ENCODE assay signal across 8 cellular contexts in genomic region chr16:18591908-18592307, GRCh38. TPM values are rescaled to one million over a fixed set of nuclear protein-coding genes. Genes with fewer than 3 reads are reported as not detected.
DNase-seq lines count a peak whose midpoint lies in the region; ATAC-seq and TF ChIP-seq lines count a peak whose summit lies in the region.
"Not testable (repeated sequence)": the region's sequence is repeated elsewhere in the genome, so short reads cannot be mapped to it uniquely, and the experiment has no call there.

No MANE protein-coding gene starts in this region.

- H3K4me2 ChIP-seq in KMS-11 = not testable (repeated sequence)

- not testable (repeated sequence) for H3K36me3 Mint-ChIP-seq in activated naive CD4-positive, alpha-beta T cell treated with anti-CD3 and anti-CD28 coated beads, Interleukin-2, amount 10 ng/mL, durations not matched to agents 7 days and 5 days; type B pancreatic cell

- ATAC-seq in esophagus mucosa = peak; percentile 46
- ATAC-seq in left lobe of liver = peak; percentile 56

- not testable (repeated sequence) for H3K9ac ChIP-seq in KMS-11

- H4K20me1 ChIP-seq in KMS-11 (ENCODE audit: insufficient read depth) = not testable (repeated sequence)

- not testable (repeated sequence) for H3K4me3 ChIP-seq in KMS-11 (IDR thresholded peaks at IDR 0.05; ENCODE audit: insufficient read depth, low read depth, low read length)

- not testable (repeated sequence) for H3K27ac ChIP-seq in KMS-11

- H3K4me3 Mint-ChIP-seq in activated naive CD4-positive, alpha-beta T cell treated with anti-CD3 and anti-CD28 coated beads, Interleukin-2, amount 10 ng/mL, durations not matched to agents 7 days and 5 days; type B pancreatic cell: not testable (repeated sequence)

- CTCF ChIA-PET in activated naive CD4-positive, alpha-beta T cell treated with anti-CD3 and anti-CD28 coated beads, Interleukin-2, amount 10 ng/mL, durations not matched to agents 7 days and 5 days (lab: Charles Lee) = not testable (repeated sequence)

- peaks cover 14% of the 10 kb centered on the region for H3K4me1 ChIP-seq in KMS-11 (ENCODE audit: low read depth, poor library complexity, severe bottlenecking)

- TF ChIP-seq CTCF in KMS-11 (conservative IDR thresholded peaks at IDR 0.05; ENCODE audit: low read depth, low read length) (peak; percentile 36; the same call in 1 of the 2 replicates), type B pancreatic cell (conservative IDR thresholded peaks at IDR 0.05) (peak; percentile 61)

- not testable (repeated sequence) for H2AFZ ChIP-seq in KMS-11 (ENCODE audit: low read depth)

- H3K9me3 Mint-ChIP-seq in activated naive CD4-positive, alpha-beta T cell treated with anti-CD3 and anti-CD28 coated beads, Interleukin-2, amount 10 ng/mL, durations not matched to agents 7 days and 5 days; type B pancreatic cell: not testable (repeated sequence)

- not testable (repeated sequence) for H3K4me1 Mint-ChIP-seq in activated naive CD4-positive, alpha-beta T cell treated with anti-CD3 and anti-CD28 coated beads, Interleukin-2, amount 10 ng/mL, durations not matched to agents 7 days and 5 days; type B pancreatic cell (ENCODE audit: unreplicated experiment)

- not testable (repeated sequence) for H3K27me3 ChIP-seq in KMS-11 (ENCODE audit: insufficient read depth, low read depth)

- H3K36me3 ChIP-seq in KMS-11 (ENCODE audit: insufficient read depth) = not testable (repeated sequence)

- H3K27me3 Mint-ChIP-seq in activated naive CD4-positive, alpha-beta T cell treated with anti-CD3 and anti-CD28 coated beads, Interleukin-2, amount 10 ng/mL, durations not matched to agents 7 days and 5 days; type B pancreatic cell: not testable (repeated sequence)

- peak; percentile 54 for DNase-seq in EL
- peak; percentile 45 for DNase-seq in NCI-H460 (ENCODE audit: extremely low read depth, low read depth)
- DNase-seq in SK-N-DZ (ENCODE audit: low spot score) = peak; percentile 28
- DNase-seq in activated naive CD4-positive, alpha-beta T cell treated with anti-CD3 and anti-CD28 coated beads, Interleukin-2, amount 10 ng/mL, durations not matched to agents 7 days and 5 days = peak; percentile 35
- DNase-seq in left lobe of liver (ENCODE audit: low spot score); type B pancreatic cell (ENCODE audit: extremely low spot score, unreplicated experiment): not testable (repeated sequence)

- H3K79me2 ChIP-seq in KMS-11 (ENCODE audit: insufficient read depth, low read depth) = not testable (repeated sequence)

- H3K27ac Mint-ChIP-seq in activated naive CD4-positive, alpha-beta T cell treated with anti-CD3 and anti-CD28 coated beads, Interleukin-2, amount 10 ng/mL, durations not matched to agents 7 days and 5 days; type B pancreatic cell: not testable (repeated sequence)

RNA-seq across cellular contexts. Expression of gene NOMO2, which starts 30.0 kb away (rescaled TPM):
- total RNA-seq in NCI-H460 (2014; rRNA removed; shearing (Covaris generic)) = 171 and 184 TPM in 2 replicates
- polyA plus RNA-seq in NCI-H460 (2014; cell fraction: nucleus; rRNA removed) = 129 and 137 TPM in 2 replicates
- polyA plus RNA-seq in SK-N-DZ (2014; cell fraction: cytosol; rRNA removed) = 60.6 and 65.4 TPM in 2 replicates
- polyA plus RNA-seq in SK-N-DZ (2014; cell fraction: nucleus; rRNA removed) = 82.5 and 101 TPM in 2 replicates
- total RNA-seq in esophagus mucosa (74.4 TPM), left lobe of liver (53.3 TPM), type B pancreatic cell (ENCODE audit: low replicate concordance) (90.5 and 98.8 TPM in 2 replicates)
